8 cellular contexts compared by ENCODE assay signal in genomic region chr1:16960560-16961296, GRCh38. TPM values are rescaled to one million over a fixed set of nuclear protein-coding genes. Genes with fewer than 3 reads are reported as not detected.
DNase-seq lines count a peak whose midpoint lies in the region; ATAC-seq and TF ChIP-seq lines count a peak whose summit lies in the region.

No MANE protein-coding gene starts in this region.

- H3K4me3 ChIP-seq in CD4-positive, CD25-positive, alpha-beta regulatory T cell (ENCODE audit: low read depth, low read length): peak overlapping the region; percentile 73
- H3K4me3 ChIP-seq in choroid plexus epithelial cell (ENCODE audit: low read depth, low read length): peak overlapping the region; percentile 49

- no peaks in the 10 kb centered on the region for H3K27me3 ChIP-seq in CD4-positive, CD25-positive, alpha-beta regulatory T cell (ENCODE audit: control insufficient read depth, insufficient read depth, low read length)

- peak; percentile 65 to 82 (median 71) for DNase-seq in CD4-positive, CD25-positive, alpha-beta regulatory T cell
- DNase-seq in GM20000 (ENCODE audit: low spot score) (peak; percentile 87), NCI-H146 (lab: John Stamatoyannopoulos, UW) (peak; percentile 86), choroid plexus epithelial cell (ENCODE audit: low read depth) (peak; percentile 82), left lobe of liver (ENCODE audit: low spot score) (peak; percentile 86), D341Med (ENCODE audit: low spot score) (no peak)
- peak; percentile 45 for DNase-seq in activated CD4-positive, CD25-positive, alpha-beta regulatory T cell treated with anti-CD3 and anti-CD28 coated beads, Interleukin-2, amount 50 U/mL, for 16 hours (ENCODE audit: low read depth, low spot score)
- DNase-seq in stimulated activated CD4-positive, alpha-beta T cell treated with anti-CD3 and anti-CD28 coated beads, Interleukin-2, amount 100 ng/mL, for 24 hours: peak; percentile 84 to 90

- peaks cover 7% of the 10 kb centered on the region for H3K36me3 Mint-ChIP-seq in CD4-positive, CD25-positive, alpha-beta regulatory T cell

- no peaks in the 10 kb centered on the region for H3K36me3 ChIP-seq in CD4-positive, CD25-positive, alpha-beta regulatory T cell (ENCODE audit: control insufficient read depth, insufficient read depth, low read length)

- peak overlapping the region; percentile 82 to 93 (median 83) for H3K27ac Mint-ChIP-seq in CD4-positive, CD25-positive, alpha-beta regulatory T cell

- peak overlapping the region; percentile 86 to 97 (median 90) for H3K4me3 Mint-ChIP-seq in CD4-positive, CD25-positive, alpha-beta regulatory T cell

- TF ChIP-seq CTCF in GM20000 (IDR thresholded peaks at IDR 0.05; ENCODE audit: extremely low read depth, missing control alignments) (peak; percentile 95), choroid plexus epithelial cell (conservative IDR thresholded peaks at IDR 0.05; ENCODE audit: low read depth, low read length) (peak; percentile 70)

- peak; percentile 75 to 84 for ATAC-seq in CD4-positive, CD25-positive, alpha-beta regulatory T cell (ENCODE audit: low read depth in 2 of 2)
- ATAC-seq in left lobe of liver: peak; percentile 89

- H3K9me3 Mint-ChIP-seq in CD4-positive, CD25-positive, alpha-beta regulatory T cell: no peaks in the 10 kb centered on the region

- peak overlapping the region; percentile 57 for H3K27ac ChIP-seq in CD4-positive, CD25-positive, alpha-beta regulatory T cell (ENCODE audit: insufficient read depth, low read length, poor library complexity, severe bottlenecking)

- no peaks in the 10 kb centered on the region for H3K27me3 Mint-ChIP-seq in CD4-positive, CD25-positive, alpha-beta regulatory T cell

- H3K9me3 ChIP-seq in CD4-positive, CD25-positive, alpha-beta regulatory T cell (ENCODE audit: control insufficient read depth in 2 of 2, low read length in 2 of 2): no peaks in the 10 kb centered on the region

- peaks cover 14% of the 10 kb centered on the region for H3K4me1 ChIP-seq in CD4-positive, CD25-positive, alpha-beta regulatory T cell (ENCODE audit: control insufficient read depth, insufficient read depth, low read length, poor library complexity, severe bottlenecking)

- peaks cover 7 to 25% (median 9%) of the 10 kb centered on the region in 4 donors for H3K4me1 Mint-ChIP-seq in CD4-positive, CD25-positive, alpha-beta regulatory T cell

RNA-seq across cellular contexts. Expression of gene MFAP2, which starts 19.7 kb away (rescaled TPM):
- not detected for total RNA-seq in CD4-positive, CD25-positive, alpha-beta regulatory T cell
- not detected for polyA plus RNA-seq in CD4-positive, CD25-positive, alpha-beta regulatory T cell
- 0.45 TPM for total RNA-seq in left lobe of liver

RNA-seq across cellular contexts. Expression of gene CROCC, which starts 39.0 kb away (rescaled TPM):
- total RNA-seq in CD4-positive, CD25-positive, alpha-beta regulatory T cell: 46.1 TPM
- polyA plus RNA-seq in CD4-positive, CD25-positive, alpha-beta regulatory T cell: 1 to 10 TPM; 3.9 to 5.2 (median 4.2) TPM
- 11.8 TPM for total RNA-seq in left lobe of liver

RNA-seq across cellular contexts. Expression of gene ATP13A2, which starts 51.0 kb away (rescaled TPM):
- total RNA-seq in CD4-positive, CD25-positive, alpha-beta regulatory T cell: 41.7 TPM
- 10 to 100 TPM; 29.7 to 33.8 (median 31.6) TPM for polyA plus RNA-seq in CD4-positive, CD25-positive, alpha-beta regulatory T cell
- 10.3 TPM for total RNA-seq in left lobe of liver
